In genomic region chr13:113491982-113492381, GRCh38 we compare ENCODE assay signal across 9 cellular contexts. TPM values are rescaled to one million over a fixed set of nuclear protein-coding genes. Genes with fewer than 3 reads are reported as not detected.
DNase-seq lines count a peak whose midpoint lies in the region; ATAC-seq and TF ChIP-seq lines count a peak whose summit lies in the region.
"Had no signal": no experiment of that assay in that cellular context is flagged by ENCODE, and none has a peak within 500 bp of the region (broad histone marks: within the 10 kb centered on the region; RNA-seq: fewer than 3 reads in every experiment).

No MANE protein-coding gene starts in this region.

- H2BK120ac ChIP-seq in mesenchymal stem cell (ENCODE audit: low read depth, low read length): no peak overlapping the region

- TF ChIP-seq CTCF in heart left ventricle (IDR thresholded peaks at IDR 0.05) (no peak), body of pancreas (IDR thresholded peaks at IDR 0.05) (no peak), upper lobe of right lung (IDR thresholded peaks at IDR 0.05) (no peak)

- TF ChIP-seq POLR2A in heart left ventricle (IDR thresholded peaks at IDR 0.05) (no peak), body of pancreas (IDR thresholded peaks at IDR 0.05) (no peak)

- DNase-seq in heart left ventricle (no peak), left ventricle myocardium superior (no peak), body of pancreas (no peak), mesenchymal stem cell (no peak), upper lobe of right lung (no peak), GDM1 (lab: John Stamatoyannopoulos, UW) (no peak), SKM-1 (lab: John Stamatoyannopoulos, UW; ENCODE audit: unreplicated experiment) (no peak), DMS 273 (lab: John Stamatoyannopoulos, UW; ENCODE audit: unreplicated experiment) (no peak)

- no peak overlapping the region for H3K23ac ChIP-seq in mesenchymal stem cell (ENCODE audit: low read length in 2 of 2)

- no peak overlapping the region for H4K8ac ChIP-seq in mesenchymal stem cell (ENCODE audit: low read length)

- H3K9me3 ChIP-seq in heart left ventricle (no peaks in the 10 kb centered on the region), body of pancreas (no peaks in the 10 kb centered on the region), mesenchymal stem cell (ENCODE audit: control insufficient read depth, low read length) (no peaks in the 10 kb centered on the region), upper lobe of right lung (no peaks in the 10 kb centered on the region)

- no peak overlapping the region for H3K14ac ChIP-seq in mesenchymal stem cell (ENCODE audit: low read length in 2 of 2)

- H4K91ac ChIP-seq in mesenchymal stem cell (ENCODE audit: low read length): no peak overlapping the region

- H3K27me3 ChIP-seq in heart left ventricle: no peaks in the 10 kb centered on the region
- H3K27me3 ChIP-seq in body of pancreas: no peaks in the 10 kb centered on the region
- no peaks in the 10 kb centered on the region for H3K27me3 ChIP-seq in mesenchymal stem cell (ENCODE audit: control insufficient read depth in 1 of 2, insufficient read depth in 1 of 2, low read length in 2 of 2)
- H3K27me3 ChIP-seq in upper lobe of right lung: no peaks in the 10 kb centered on the region

- no peak overlapping the region for H2AFZ ChIP-seq in mesenchymal stem cell (ENCODE audit: low read depth, low read length)

- no peak overlapping the region for H2AK5ac ChIP-seq in mesenchymal stem cell (ENCODE audit: low read length, severe bottlenecking)

- H2BK15ac ChIP-seq in mesenchymal stem cell (ENCODE audit: low read depth, poor library complexity, severe bottlenecking): no peak overlapping the region

- intact Hi-C loops in heart left ventricle (cut with DNase I): loop anchor here in 5 of 10 donors (2.0 to 10.0 kb wide), 5 partner anchors 35 to 53 kb away; partner anchors contain the start of gene ADPRHL1 (in 2 of the 5)
- intact Hi-C loops in left ventricle myocardium superior (cut with micrococcal nuclease): no loop called here
- intact Hi-C loops in body of pancreas (cut with DNase I): no loop called here
- intact Hi-C loops in upper lobe of right lung (cut with DNase I): no loop called here

- H3K79me1 ChIP-seq in mesenchymal stem cell (replicated peaks; ENCODE audit: low read length, poor library complexity, severe bottlenecking): peaks cover 3% of the 10 kb centered on the region

- peaks cover 0 to 85% (median 66%) of the 10 kb centered on the region in 12 donors for H3K4me1 ChIP-seq in heart left ventricle
- peaks cover 70% of the 10 kb centered on the region for H3K4me1 ChIP-seq in body of pancreas
- H3K4me1 ChIP-seq in mesenchymal stem cell (ENCODE audit: control insufficient read depth, insufficient read depth, low read depth, low read length): peaks cover 21% of the 10 kb centered on the region
- H3K4me1 ChIP-seq in upper lobe of right lung: peaks cover 40% of the 10 kb centered on the region

- peak overlapping the region; percentile 78 to 98 (median 94) for H3K4me3 ChIP-seq in heart left ventricle
- H3K4me3 ChIP-seq in body of pancreas: peak overlapping the region in 1 of 2 donors; percentile 84
- H3K4me3 ChIP-seq in mesenchymal stem cell (ENCODE audit: insufficient read depth in 1 of 2, low read depth in 1 of 2, low read length in 2 of 2): peak overlapping the region; percentile 84 to 95
- H3K4me3 ChIP-seq in upper lobe of right lung: peak overlapping the region; percentile 91

- peak overlapping the region; percentile 73 for H3K4me2 ChIP-seq in mesenchymal stem cell (ENCODE audit: low read length, poor library complexity, severe bottlenecking)

- 60 to 71% (median 66%) methylated on average over 9 of the region's 9 CpGs for WGBS in heart left ventricle, 4 donors
- WGBS in body of pancreas, 2 donors: 59 to 76% methylated on average over 8 to 9 of the region's 9 CpGs
- 41% methylated on average over 9 of the region's 9 CpGs for WGBS in mesenchymal stem cell

- no peak overlapping the region for H3K18ac ChIP-seq in mesenchymal stem cell (ENCODE audit: low read depth in 1 of 2, low read length in 2 of 2)

- no peak overlapping the region for H2BK12ac ChIP-seq in mesenchymal stem cell (ENCODE audit: low read length in 2 of 2)

- H2BK5ac ChIP-seq in mesenchymal stem cell (ENCODE audit: low read depth, low read length, poor library complexity, severe bottlenecking): peak overlapping the region; percentile 90

- peaks cover 0 to 27% (median 22%) of the 10 kb centered on the region in 9 donors for H3K36me3 ChIP-seq in heart left ventricle
- H3K36me3 ChIP-seq in body of pancreas (replicated peaks in 1 of 2; ENCODE audit: insufficient read depth in 1 of 2, low read depth in 2 of 2): peaks cover 0 to 3% of the 10 kb centered on the region in 2 donors
- peaks cover 7 to 39% of the 10 kb centered on the region in 2 experiments for H3K36me3 ChIP-seq in mesenchymal stem cell (ENCODE audit: control insufficient read depth in 1 of 2, insufficient read depth in 2 of 2, low read depth in 1 of 2, low read length in 2 of 2)
- H3K36me3 ChIP-seq in upper lobe of right lung: peaks cover 22% of the 10 kb centered on the region

- H3K9ac ChIP-seq in mesenchymal stem cell (ENCODE audit: low read length): peak overlapping the region; percentile 93

- ATAC-seq in heart left ventricle (no peak), left ventricle myocardium superior (no peak), body of pancreas (no peak), upper lobe of right lung (no peak)
- ATAC-seq: left colon had no signal

- H3K4ac ChIP-seq in mesenchymal stem cell (ENCODE audit: low read depth in 1 of 2, low read length in 2 of 2): no peak overlapping the region

- H3K27ac ChIP-seq in heart left ventricle: peak overlapping the region in 10 of 12 donors; percentile 91 to 98 (median 94)
- peak overlapping the region; percentile 81 to 89 (median 84) for H3K27ac ChIP-seq in body of pancreas
- H3K27ac ChIP-seq in mesenchymal stem cell (ENCODE audit: low read length, poor library complexity, severe bottlenecking): peak overlapping the region; percentile 33
- no peak overlapping the region for H3K27ac ChIP-seq in upper lobe of right lung

RNA-seq across cellular contexts. Expression of gene DCUN1D2, which starts 1.5 kb away (rescaled TPM):
- total RNA-seq in heart left ventricle (100 to 1,000 TPM in 7 of 9 donors, 10 to 100 TPM in 2; 95.4 to 247 (median 159) TPM), left ventricle myocardium superior (242 TPM), body of pancreas (10 to 100 TPM; 12.2 to 14.5 TPM), upper lobe of right lung (24.6 TPM)
- 10 to 100 TPM; 68.7 to 83.9 TPM for polyA plus RNA-seq in heart left ventricle
- polyA plus RNA-seq in mesenchymal stem cell (2013, experiment 1 of 2): 7.1 TPM
- polyA plus RNA-seq in mesenchymal stem cell (2013, experiment 2 of 2): 6.5 TPM

RNA-seq across cellular contexts. Expression of gene ADPRHL1, which starts 38.7 kb away (rescaled TPM):
- total RNA-seq in heart left ventricle (100 to 1,000 TPM; 329 to 774 (median 572) TPM), left ventricle myocardium superior (442 TPM), body of pancreas (10 to 100 TPM in 1 of 2 donors, 1 to 10 TPM in 1; 6.0 to 15.8 TPM), upper lobe of right lung (1.9 TPM)
- 100 to 1,000 TPM; 160 to 252 TPM for polyA plus RNA-seq in heart left ventricle
- polyA plus RNA-seq in mesenchymal stem cell (2013, experiment 1 of 2): 0.48 TPM
- 0.49 TPM for polyA plus RNA-seq in mesenchymal stem cell (2013, experiment 2 of 2)

Comparison
In these comparisons a context has a peak if more than half of its experiments do, and no peak if none do; other contexts are left out.
1. RNA of gene ADPRHL1, which starts 38.7 kb away (total RNA-seq): 329 to 774 TPM in heart left ventricle and 442 TPM in left ventricle myocardium superior (single experiment); 6.0 to 15.8 TPM in body of pancreas and 1.9 TPM in upper lobe of right lung (single experiment); every median in the first group is over 10 times any median in the second.